In genomic region chr15:64161688-64162477, GRCh38 we compare ENCODE assay signal across 8 cellular contexts. TPM values are rescaled to one million over a fixed set of nuclear protein-coding genes. Genes with fewer than 3 reads are reported as not detected.
DNase-seq lines count a peak whose midpoint lies in the region; ATAC-seq, FAIRE-seq and TF ChIP-seq lines count a peak whose summit lies in the region.

No MANE protein-coding gene starts in this region.

- peaks cover 17% of the 10 kb centered on the region for H3K79me2 ChIP-seq in neural progenitor cell (ENCODE audit: low read depth)

- CTCF ChIA-PET in CD8-positive, alpha-beta T cell (lab: Charles Lee), result interaction anchor here (1.0 to 1.7 kb wide), 2 partner anchors 8 to 10 kb away, joined by 3 to 12 read pairs; partner anchors contain the start of gene SNX22

- H3K27ac ChIP-seq in CD8-positive, alpha-beta T cell (ENCODE audit: low read depth, low read length), result peak overlapping the region; percentile 79
- no peak overlapping the region for H3K27ac ChIP-seq in neural progenitor cell

- no peak for ATAC-seq in CD8-positive, alpha-beta T cell
- no peak for ATAC-seq in GM19351 (IDR thresholded peaks at IDR 0.05; ENCODE audit: unreplicated experiment)
- no peak for ATAC-seq in HG02610 (IDR thresholded peaks at IDR 0.05; ENCODE audit: unreplicated experiment)

- peaks cover 47% of the 10 kb centered on the region for H3K4me1 Mint-ChIP-seq in CD8-positive, alpha-beta T cell (ENCODE audit: low read depth)
- peaks cover 23% of the 10 kb centered on the region for H3K4me1 Mint-ChIP-seq in neural progenitor cell

- H3F3A ChIP-seq in neural progenitor cell (ENCODE audit: low read depth), result peaks cover 19% of the 10 kb centered on the region

- no peak for FAIRE-seq in HTR-8/SVneo (lab: Jason Lieb, UNC)

- peak overlapping the region; percentile 90 for H3K4me3 Mint-ChIP-seq in CD8-positive, alpha-beta T cell
- peak overlapping the region; percentile 89 for H3K4me3 Mint-ChIP-seq in neural progenitor cell

- no peaks in the 10 kb centered on the region for H3K9me3 ChIP-seq in CD8-positive, alpha-beta T cell (ENCODE audit: low read length)
- H3K9me3 ChIP-seq in NT2/D1 (ENCODE audit: insufficient read depth, low read length), result no peaks in the 10 kb centered on the region
- H3K9me3 ChIP-seq in endocrine pancreas (ENCODE audit: control insufficient read depth, low read length), result no peaks in the 10 kb centered on the region
- H3K9me3 ChIP-seq in neural progenitor cell (ENCODE audit: low read depth), result no peaks in the 10 kb centered on the region

- no peak for TF ChIP-seq CTCF in CD8-positive, alpha-beta T cell (IDR thresholded peaks at IDR 0.05)
- TF ChIP-seq CTCF in neural progenitor cell (IDR thresholded peaks at IDR 0.05), result no peak

- no peaks in the 10 kb centered on the region for H3K9me3 Mint-ChIP-seq in CD8-positive, alpha-beta T cell
- no peaks in the 10 kb centered on the region for H3K9me3 Mint-ChIP-seq in neural progenitor cell

- no peak for DNase-seq in CD8-positive, alpha-beta T cell
- no peak for DNase-seq in NT2/D1 (ENCODE audit: low read depth, low spot score)
- DNase-seq in neural progenitor cell (ENCODE audit: low spot score), result no peak
- no peak for DNase-seq in mesenteric fat pad (ENCODE audit: low spot score)
- no peak for DNase-seq in HTR-8/SVneo (ENCODE audit: insufficient read length, low spot score)

- peaks cover 44% of the 10 kb centered on the region for H3K36me3 Mint-ChIP-seq in CD8-positive, alpha-beta T cell
- peaks cover 27% of the 10 kb centered on the region for H3K36me3 Mint-ChIP-seq in neural progenitor cell

- H4K20me1 ChIP-seq in neural progenitor cell (ENCODE audit: low read depth), result peaks cover 5% of the 10 kb centered on the region

- peaks cover 38% of the 10 kb centered on the region for H3K4me1 ChIP-seq in CD8-positive, alpha-beta T cell (ENCODE audit: insufficient read depth, low read length)
- peaks cover 7% of the 10 kb centered on the region for H3K4me1 ChIP-seq in NT2/D1 (ENCODE audit: insufficient read depth, insufficient read length)
- no peaks in the 10 kb centered on the region for H3K4me1 ChIP-seq in endocrine pancreas (ENCODE audit: control insufficient read depth, insufficient read depth, low read length)
- H3K4me1 ChIP-seq in neural progenitor cell, result peaks cover 15% of the 10 kb centered on the region

- H3K4me2 ChIP-seq in neural progenitor cell, result peak overlapping the region; percentile 96

- H3K36me3 ChIP-seq in CD8-positive, alpha-beta T cell (ENCODE audit: insufficient read depth, low read length), result peaks cover 33% of the 10 kb centered on the region
- H3K36me3 ChIP-seq in NT2/D1 (ENCODE audit: insufficient read depth, insufficient read length, low read length), result peaks cover 50% of the 10 kb centered on the region
- peaks cover 15% of the 10 kb centered on the region for H3K36me3 ChIP-seq in endocrine pancreas (ENCODE audit: control insufficient read depth, insufficient read depth, low read length)
- H3K36me3 ChIP-seq in neural progenitor cell, result no peaks in the 10 kb centered on the region

- no peaks in the 10 kb centered on the region for H3K27me3 ChIP-seq in CD8-positive, alpha-beta T cell (ENCODE audit: insufficient read depth, low read length)
- H3K27me3 ChIP-seq in NT2/D1 (ENCODE audit: insufficient read depth, insufficient read length) (no peaks in the 10 kb centered on the region), endocrine pancreas (ENCODE audit: control insufficient read depth, insufficient read depth, low read length) (no peaks in the 10 kb centered on the region), neural progenitor cell (no peaks in the 10 kb centered on the region)

- no peaks in the 10 kb centered on the region for H3K27me3 Mint-ChIP-seq in CD8-positive, alpha-beta T cell (ENCODE audit: low read depth)
- no peaks in the 10 kb centered on the region for H3K27me3 Mint-ChIP-seq in neural progenitor cell (ENCODE audit: insufficient read depth, low read depth)

- H3K9ac ChIP-seq in NT2/D1 (ENCODE audit: insufficient read length, low read depth), result peak overlapping the region; percentile 96
- H3K9ac ChIP-seq in endocrine pancreas (ENCODE audit: control insufficient read depth, insufficient read depth, low read length), result peak overlapping the region; percentile 92
- H3K9ac ChIP-seq in neural progenitor cell, result peak overlapping the region; percentile 65

- no peak overlapping the region for H2AFZ ChIP-seq in neural progenitor cell (replicated peaks)

- H3K27ac Mint-ChIP-seq in CD8-positive, alpha-beta T cell, result peak overlapping the region; percentile 82
- H3K27ac Mint-ChIP-seq in neural progenitor cell, result peak overlapping the region; percentile 43

- POLR2A ChIA-PET in CD8-positive, alpha-beta T cell (lab: Charles Lee), result interaction anchor here (1.0 to 3.4 kb wide), 6 partner anchors 8 to 226 kb away, joined by 3 to 25 read pairs (median 11); partner anchors contain the start of genes CIAO2A, SNX1 and TRIP4

- intact Hi-C loops in CD8-positive, alpha-beta T cell (cut with DNase I, micrococcal nuclease), result loop anchor here (2.0 to 10.0 kb wide), 6 partner anchors 330 to 1123 kb away; partner anchors contain the start of genes HERC1 (in 1 of the 2), PARP16 (in 1 of the 2), RPS27L (in 1 of the 2) and USP3 (in 1 of the 2)

- H3K4me3 ChIP-seq in CD8-positive, alpha-beta T cell (ENCODE audit: low read depth, low read length), result peak overlapping the region; percentile 88
- H3K4me3 ChIP-seq in NT2/D1 (ENCODE audit: insufficient read length, low read depth), result peak overlapping the region; percentile 93
- H3K4me3 ChIP-seq in endocrine pancreas (ENCODE audit: control insufficient read depth, insufficient read depth, low read length), result peak overlapping the region; percentile 96
- H3K4me3 ChIP-seq in neural progenitor cell, result peak overlapping the region; percentile 77

RNA-seq across cellular contexts. Expression of gene PPIB, which starts 0.9 kb away (rescaled TPM):
- 100 to 1,000 TPM; 148 to 156 TPM for total RNA-seq in CD8-positive, alpha-beta T cell
- total RNA-seq in neural progenitor cell (ENCODE audit: low replicate concordance) (109 and 137 TPM in 2 replicates), mesenteric fat pad (470 TPM)

RNA-seq across cellular contexts. Expression of gene SNX22, which starts 10.4 kb away (rescaled TPM):
- total RNA-seq in CD8-positive, alpha-beta T cell, result under 1 TPM; 0.33 to 0.60 TPM
- total RNA-seq in neural progenitor cell (ENCODE audit: low replicate concordance), result 4.0 and 6.4 TPM in 2 replicates
- 0.71 TPM for total RNA-seq in mesenteric fat pad
